ENCODE assay signal across 24 cellular contexts in the genomic region with DNA sequence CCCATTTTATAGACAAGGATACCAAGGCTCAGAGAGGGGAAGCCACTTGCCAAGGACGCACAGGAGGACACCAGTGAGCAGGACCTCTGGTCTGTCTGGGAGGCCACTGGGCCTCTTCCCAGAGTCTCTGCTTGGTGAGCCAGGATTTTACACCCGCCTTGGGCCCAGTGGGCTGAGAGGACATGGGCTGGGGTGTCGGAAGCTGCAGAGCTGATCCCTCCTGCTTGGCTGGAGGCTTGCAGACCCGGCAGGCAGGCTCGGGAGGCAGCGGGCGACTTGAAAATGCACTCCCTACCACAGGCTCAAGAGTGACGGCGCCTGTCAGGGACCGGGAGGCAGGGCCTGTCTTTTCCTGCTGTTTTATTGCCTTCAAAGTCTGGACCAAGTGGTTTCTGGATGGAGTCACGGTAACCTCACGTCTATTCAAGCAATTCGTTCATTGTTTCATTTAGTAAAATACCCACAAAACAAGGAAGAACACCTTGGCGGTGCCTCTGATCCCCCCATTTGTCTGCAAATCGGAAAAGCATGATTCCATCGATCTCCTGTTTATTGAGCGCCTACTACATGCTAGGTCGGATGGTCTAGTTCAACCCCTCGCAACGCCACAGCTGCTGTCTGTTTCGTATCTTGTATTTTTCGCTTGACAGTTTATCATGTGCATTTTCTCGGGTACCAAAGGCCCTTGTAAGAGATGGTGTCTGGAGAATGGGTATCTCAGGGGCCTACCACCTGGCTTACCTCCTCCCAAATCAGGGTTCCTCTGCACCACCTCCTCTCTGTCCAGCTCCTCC.
DNase-seq lines count a peak whose midpoint lies in the region; ATAC-seq and TF ChIP-seq lines count a peak whose summit lies in the region.
"Had no signal": no experiment of that assay in that cellular context is flagged by ENCODE, and none has a peak within 500 bp of the region (broad histone marks: within the 10 kb centered on the region; RNA-seq: fewer than 3 reads in every experiment).

No MANE protein-coding gene starts in this region.

- H4K20me1 ChIP-seq in osteoblast (ENCODE audit: insufficient read depth, low read length), result no peaks in the 10 kb centered on the region

- H3K4me1 ChIP-seq in CD8-positive, alpha-beta T cell (ENCODE audit: insufficient read depth, low read length), result no peaks in the 10 kb centered on the region
- H3K4me1 ChIP-seq in esophagus muscularis mucosa (peaks cover 0 to 6% (median 4%) of the 10 kb centered on the region in 4 donors), osteoblast (ENCODE audit: insufficient read depth, low read length) (no peaks in the 10 kb centered on the region)
- H3K4me1 ChIP-seq: BE2C, uterus had no signal

- H3K27me3 ChIP-seq in CD8-positive, alpha-beta T cell (ENCODE audit: insufficient read depth, low read length), result no peaks in the 10 kb centered on the region
- H3K27me3 ChIP-seq in esophagus muscularis mucosa (no peaks in the 10 kb centered on the region), osteoblast (ENCODE audit: insufficient read depth, low read length) (no peaks in the 10 kb centered on the region)
- H3K27me3 ChIP-seq: BE2C, brain microvascular endothelial cell, heart right ventricle, uterus had no signal

- no peaks in the 10 kb centered on the region for H3K9me3 ChIP-seq in CD8-positive, alpha-beta T cell (ENCODE audit: low read length)
- no peaks in the 10 kb centered on the region for H3K9me3 ChIP-seq in esophagus muscularis mucosa
- H3K9me3 ChIP-seq in osteoblast (ENCODE audit: low read depth, low read length), result no peaks in the 10 kb centered on the region
- H3K9me3 ChIP-seq: BE2C, heart right ventricle, uterus had no signal

- POLR2A ChIA-PET in CD8-positive, alpha-beta T cell (lab: Charles Lee), result interaction anchor here (0.6 kb wide), 1 partner anchor 20 kb away, joined by 3 read pairs; no protein-coding TSS in a partner anchor

- CTCF ChIA-PET in CD8-positive, alpha-beta T cell (lab: Charles Lee), result no interaction called here

- no peaks in the 10 kb centered on the region for H3K36me3 ChIP-seq in CD8-positive, alpha-beta T cell (ENCODE audit: insufficient read depth, low read length)
- H3K36me3 ChIP-seq in esophagus muscularis mucosa, result no peaks in the 10 kb centered on the region
- H3K36me3 ChIP-seq in osteoblast (ENCODE audit: insufficient read depth, low read length), result no peaks in the 10 kb centered on the region
- H3K36me3 ChIP-seq: BE2C, brain microvascular endothelial cell, uterus had no signal

- H3K36me3 Mint-ChIP-seq in CD8-positive, alpha-beta T cell, result no peaks in the 10 kb centered on the region

- 95% methylated on average over 20 of the region's 23 CpGs for WGBS in esophagus muscularis mucosa

- no peaks in the 10 kb centered on the region for H3K79me2 ChIP-seq in osteoblast (ENCODE audit: insufficient read depth, low read length)

- no peak overlapping the region for H3K27ac ChIP-seq in CD8-positive, alpha-beta T cell (ENCODE audit: low read depth, low read length)
- H3K27ac ChIP-seq in esophagus muscularis mucosa (replicated peaks in 1 of 4), result no peak overlapping the region
- no peak overlapping the region for H3K27ac ChIP-seq in osteoblast (ENCODE audit: low read depth, low read length)
- H3K27ac ChIP-seq: 22Rv1, brain microvascular endothelial cell, heart right ventricle, uterus had no signal

- no peak overlapping the region for H3K4me3 ChIP-seq in CD8-positive, alpha-beta T cell (ENCODE audit: low read depth, low read length)
- H3K4me3 ChIP-seq in esophagus muscularis mucosa, result no peak overlapping the region
- H3K4me3 ChIP-seq in osteoblast (ENCODE audit: insufficient read depth, low read length), result no peak overlapping the region
- H3K4me3 ChIP-seq: heart right ventricle, uterus had no signal

- no peak for TF ChIP-seq CTCF in CD8-positive, alpha-beta T cell (IDR thresholded peaks at IDR 0.05)
- TF ChIP-seq CTCF in esophagus muscularis mucosa (IDR thresholded peaks at IDR 0.05) (no peak), osteoblast (IDR thresholded peaks at IDR 0.05; ENCODE audit: extremely low read depth, low read depth, low read length) (no peak)

- H2AFZ ChIP-seq in osteoblast (ENCODE audit: low read length), result no peak overlapping the region

- intact Hi-C loops in CD8-positive, alpha-beta T cell (cut with DNase I, micrococcal nuclease), result no loop called here
- intact Hi-C loops in esophagus muscularis mucosa (cut with DNase I), result no loop called here

- H3K4me1 Mint-ChIP-seq in CD8-positive, alpha-beta T cell (ENCODE audit: low read depth), result no peaks in the 10 kb centered on the region
- H3K4me1 Mint-ChIP-seq: activated naive CD8-positive, alpha-beta T cell treated with anti-CD3 and anti-CD28 coated beads, Interleukin-2, amount 50 U/mL, for 24 hours had no signal

- no peak overlapping the region for H3K4me3 Mint-ChIP-seq in CD8-positive, alpha-beta T cell
- H3K4me3 Mint-ChIP-seq: activated naive CD8-positive, alpha-beta T cell treated with anti-CD3 and anti-CD28 coated beads, Interleukin-2, amount 50 U/mL, for 24 hours; activated T-helper 1 cell treated with anti-CD3 and anti-CD28 coated beads, Interleukin-12 subunit alpha, Interleukin-12 subunit beta, Interleukin-2, Interleukin-4 antibody, amounts not matched to agents 30 ng/mL and 10 ng/mL and 1 ng/mL, durations not matched to agents 14 hours and 24 hours and 36 hours had no signal

- no peak overlapping the region for H3K4me2 ChIP-seq in osteoblast (ENCODE audit: insufficient read depth, low read length)

- no peaks in the 10 kb centered on the region for H3K9me3 Mint-ChIP-seq in CD8-positive, alpha-beta T cell
- H3K9me3 Mint-ChIP-seq: activated naive CD8-positive, alpha-beta T cell treated with anti-CD3 and anti-CD28 coated beads, Interleukin-2, amount 50 U/mL, for 24 hours; activated T-helper 1 cell treated with anti-CD3 and anti-CD28 coated beads, Interleukin-12 subunit alpha, Interleukin-12 subunit beta, Interleukin-2, Interleukin-4 antibody, amounts not matched to agents 30 ng/mL and 10 ng/mL and 1 ng/mL, durations not matched to agents 14 hours and 24 hours and 36 hours had no signal

- peak; percentile 25 for DNase-seq in activated CD4-positive, CD25-positive, alpha-beta regulatory T cell treated with anti-CD3 and anti-CD28 coated beads, Interleukin-2, amount 50 U/mL, for 72 hours
- DNase-seq in CD8-positive, alpha-beta T cell, result no peak
- DNase-seq in esophagus muscularis mucosa (ENCODE audit: extremely low spot score), result peak; percentile 77
- peak; percentile 43 for DNase-seq in osteoblast (ENCODE audit: insufficient read length, low spot score, missing footprints)
- DNase-seq in NK-92 (lab: John Stamatoyannopoulos, UW; ENCODE audit: unreplicated experiment), result no peak
- DNase-seq: activated CD4-positive, alpha-beta T cell treated with anti-CD3 and anti-CD28 coated beads, Interleukin-2, amount 50 U/mL, for 48 hours; activated naive CD8-positive, alpha-beta T cell treated with anti-CD3 and anti-CD28 coated beads, Interleukin-2, amount 50 U/mL, for 24 hours; BE2C; brain microvascular endothelial cell; heart right ventricle; KG1; NCI-H1694 treated with DMSO at 0.1 percent for 48 hours; NCI-H2227 treated with DMSO at 0.1 percent for 48 hours; NCI-H774; OCI-M1; SHP77; small intestine; T-helper 1 cell had no signal

- no peaks in the 10 kb centered on the region for H3K27me3 Mint-ChIP-seq in CD8-positive, alpha-beta T cell (ENCODE audit: low read depth)
- H3K27me3 Mint-ChIP-seq: activated naive CD8-positive, alpha-beta T cell treated with anti-CD3 and anti-CD28 coated beads, Interleukin-2, amount 50 U/mL, for 24 hours had no signal

- ATAC-seq in activated CD4-positive, CD25-positive, alpha-beta regulatory T cell treated with anti-CD3 and anti-CD28 coated beads, Interleukin-2, amount 50 U/mL, for 24 hours, result no peak
- ATAC-seq in CD8-positive, alpha-beta T cell, result no peak
- ATAC-seq in HG03280 (IDR thresholded peaks at IDR 0.05; ENCODE audit: unreplicated experiment) (no peak), HG03469 (IDR thresholded peaks at IDR 0.05; ENCODE audit: unreplicated experiment) (no peak)
- ATAC-seq: activated naive CD8-positive, alpha-beta T cell treated with anti-CD3 and anti-CD28 coated beads, Interleukin-2, amount 50 U/mL, for 24 hours; heart right ventricle had no signal

- H3K27ac Mint-ChIP-seq in CD8-positive, alpha-beta T cell, result peak overlapping the region; percentile 55
- H3K27ac Mint-ChIP-seq: activated naive CD8-positive, alpha-beta T cell treated with anti-CD3 and anti-CD28 coated beads, Interleukin-2, amount 50 U/mL, for 24 hours; activated T-helper 1 cell treated with anti-CD3 and anti-CD28 coated beads, Interleukin-12 subunit alpha, Interleukin-12 subunit beta, Interleukin-2, Interleukin-4 antibody, amounts not matched to agents 30 ng/mL and 10 ng/mL and 1 ng/mL, durations not matched to agents 14 hours and 24 hours and 36 hours had no signal

- no peak for TF ChIP-seq POLR2A in esophagus muscularis mucosa (IDR thresholded peaks at IDR 0.05; ENCODE audit: low read depth)

- TF ChIP-seq EP300 in esophagus muscularis mucosa (IDR thresholded peaks at IDR 0.05), result no peak

Comparison
In these comparisons a context has a peak if more than half of its experiments do, and no peak if none do; other contexts are left out.
1. DNase-seq: peak in activated CD4-positive, CD25-positive, alpha-beta regulatory T cell treated with anti-CD3 and anti-CD28 coated beads, Interleukin-2, amount 50 U/mL, for 72 hours (single experiment), esophagus muscularis mucosa (single experiment) and osteoblast (single experiment); none in CD8-positive, alpha-beta T cell (0 of 7) and NK-92 (single experiment).